Comparison of ENCODE assay signal across 10 cellular contexts in genomic region chr21:19950347-19950746, GRCh38.
"Had no signal": no experiment of that assay in that cellular context is flagged by ENCODE, and none has a peak within 500 bp of the region (broad histone marks: within the 10 kb centered on the region; RNA-seq: fewer than 3 reads in every experiment).

No MANE protein-coding gene starts in this region.

- H3K4me3 Mint-ChIP-seq: H9, IgD-negative memory B cell had no signal

- H3K27ac ChIP-seq: GM23248, HL-60, KMS-11 had no signal

- H3K27ac Mint-ChIP-seq: H9, IgD-negative memory B cell had no signal

- H3K4me3 ChIP-seq: GM23248 had no signal

- H3K9me3 Mint-ChIP-seq: H9 had no signal

- H3K4me1 Mint-ChIP-seq: H9, IgD-negative memory B cell had no signal

- FAIRE-seq: HepG2 had no signal

- ATAC-seq: HepG2 had no signal

- H2AFZ ChIP-seq: GM23248 had no signal

- H3K27me3 Mint-ChIP-seq: IgD-negative memory B cell had no signal

- H3K9ac ChIP-seq: GM23248, KMS-11 had no signal

- DNase-seq: GM23248, GOT3, H9, HCEC 1CT, Karpas-422, KBM-7 had no signal

- H3K4me2 ChIP-seq: KMS-11 had no signal
